2 cellular contexts compared by ENCODE assay signal in genomic region chr2:127314193-127314988, GRCh38.
TF ChIP-seq lines count a peak whose summit lies in the region.

No MANE protein-coding gene starts in this region.

TF ChIP-seq in GM12891, 5 proteins besides CTCF, POLR2A, EP300 and RAD21:
- no peak for TF ChIP-seq PAX5 (IDR thresholded peaks at IDR 0.05; ENCODE audit: insufficient read depth, low read length, severe bottlenecking)
- peak; percentile 83 for TF ChIP-seq SPI1 (IDR thresholded peaks at IDR 0.05; ENCODE audit: low read depth, low read length)
- no peak for TF ChIP-seq POU2F2 (IDR thresholded peaks at IDR 0.05; ENCODE audit: low read depth, low read length)
- TF ChIP-seq POLR2AphosphoS5 (IDR thresholded peaks at IDR 0.05; ENCODE audit: low read depth, low read length): no peak
- TF ChIP-seq TAF1 (IDR thresholded peaks at IDR 0.05; ENCODE audit: low read depth, low read length): no peak

TF ChIP-seq in GM12878, 131 proteins besides CTCF, POLR2A, EP300 and RAD21:
- TF ChIP-seq STAT1 (conservative IDR thresholded peaks at IDR 0.05): no peak
- TF ChIP-seq SPI1 (IDR thresholded peaks at IDR 0.05; ENCODE audit: borderline replicate concordance, insufficient read depth, low read depth, low read length): peak; percentile 73; the same call in 1 of the 2 replicates
